ENCODE assay signal across 16 cellular contexts in the genomic region with DNA sequence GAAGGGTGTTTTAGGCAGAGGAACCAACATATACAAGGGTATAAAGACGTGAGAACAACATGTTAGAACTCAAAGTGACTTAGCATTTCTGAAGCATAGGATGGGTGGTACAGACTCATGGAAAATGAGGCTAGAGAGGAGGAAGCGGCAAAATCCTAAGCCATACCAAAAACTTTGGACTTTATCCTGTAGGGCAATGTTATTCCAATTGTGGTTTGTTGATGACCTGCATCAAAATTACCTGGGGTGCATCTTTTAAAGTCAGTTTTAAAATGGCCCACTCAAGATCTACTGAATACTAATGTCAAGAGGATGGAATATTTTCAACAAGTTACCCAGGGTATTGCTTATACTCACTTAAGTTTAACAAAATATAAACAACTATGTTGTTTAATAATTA. TPM values are rescaled to one million over a fixed set of nuclear protein-coding genes. Genes with fewer than 3 reads are reported as not detected.
DNase-seq lines count a peak whose midpoint lies in the region; TF ChIP-seq lines count a peak whose summit lies in the region.
"Had no signal": no experiment of that assay in that cellular context is flagged by ENCODE, and none has a peak within 500 bp of the region (broad histone marks: within the 10 kb centered on the region; RNA-seq: fewer than 3 reads in every experiment).

No MANE protein-coding gene starts in this region.

- H3K27ac Mint-ChIP-seq in Calu3 (ENCODE audit: unreplicated experiment): peak overlapping the region; percentile 45
- H3K27ac Mint-ChIP-seq: HFFc6, IgD-negative memory B cell had no signal

- no peak for DNase-seq in Calu3
- DNase-seq in OCI-LY7 (ENCODE audit: low spot score): no peak
- no peak for DNase-seq in NCI-H524 treated with DMSO at 0.1 percent for 48 hours (lab: John Stamatoyannopoulos, UW)
- DNase-seq in midbrain (lab: John Stamatoyannopoulos, UW): no peak
- DNase-seq in MM.1S: no peak
- DNase-seq: ACHN; BE2C; CD8-positive, alpha-beta T cell; DMS 273 treated with DMSO at 0.1 percent for 48 hours; GDM1; GOT3; H7; HFFc6 had no signal

- peaks cover 25 to 93% (median 48%) of the 10 kb centered on the region in 10 experiments for H3K4me1 ChIP-seq in BLaER1 treated with 17β-estradiol and CSF1 and Interleukin-3, amounts not matched to agents 10 nM and 100 nM
- H3K4me1 ChIP-seq in OCI-LY7 (ENCODE audit: insufficient read depth, low read length, poor library complexity, severe bottlenecking): peaks cover 33% of the 10 kb centered on the region
- H3K4me1 ChIP-seq in MM.1S (ENCODE audit: low read length): no peaks in the 10 kb centered on the region
- H3K4me1 ChIP-seq: BE2C had no signal

- CTCF ChIA-PET in Calu3 (lab: Charles Lee) (no interaction called here), OCI-LY7 (lab: Charles Lee; ENCODE audit: unreplicated experiment) (no interaction called here)

- POLR2A ChIA-PET in OCI-LY7 (lab: Charles Lee): interaction anchor here (0.7 to 0.9 kb wide), 2 partner anchors 9 to 313 kb away, joined by 3 to 6 read pairs; no protein-coding TSS in a partner anchor

- H3K4me3 ChIP-seq in BLaER1 treated with 17β-estradiol and CSF1 and Interleukin-3, amounts not matched to agents 10 nM and 100 nM: peak overlapping the region in 2 of 10 experiments; percentile 12 to 50; a peak in 2 of 20 replicates
- no peak overlapping the region for H3K4me3 ChIP-seq in OCI-LY7 (ENCODE audit: low read depth, low read length, poor library complexity, severe bottlenecking)
- no peak overlapping the region for H3K4me3 ChIP-seq in MM.1S (ENCODE audit: low read length)

- peak overlapping the region; percentile 0 for H3K4me3 Mint-ChIP-seq in Calu3 (ENCODE audit: low read depth, unreplicated experiment)
- H3K4me3 Mint-ChIP-seq: CD8-positive, alpha-beta T cell; HFFc6; IgD-negative memory B cell had no signal

- H2AFZ ChIP-seq in OCI-LY7 (ENCODE audit: low read length) (no peak overlapping the region), MM.1S (ENCODE audit: low read length) (no peak overlapping the region)

- intact Hi-C loops in Calu3 (cut with micrococcal nuclease; ENCODE audit: unreplicated experiment) (no loop called here), OCI-LY7 (cut with micrococcal nuclease; ENCODE audit: unreplicated experiment) (no loop called here)

- peaks cover 0 to 53% (median 0%) of the 10 kb centered on the region in 11 experiments; a peak in 7 of 22 replicates for H3K36me3 ChIP-seq in BLaER1 treated with 17β-estradiol and CSF1 and Interleukin-3, amounts not matched to agents 10 nM and 100 nM
- H3K36me3 ChIP-seq in OCI-LY7 (ENCODE audit: insufficient read depth, low read length): peaks cover 9% of the 10 kb centered on the region
- no peaks in the 10 kb centered on the region for H3K36me3 ChIP-seq in MM.1S (replicated peaks; ENCODE audit: insufficient read depth, low read length)
- H3K36me3 ChIP-seq: BE2C had no signal

- H4K20me1 ChIP-seq in BLaER1 treated with 17β-estradiol and CSF1 and Interleukin-3, amounts not matched to agents 10 nM and 100 nM: peaks cover 0 to 36% (median 0%) of the 10 kb centered on the region in 11 experiments; a peak in 3 of 22 replicates
- H4K20me1 ChIP-seq in OCI-LY7 (ENCODE audit: insufficient read depth, low read length) (no peaks in the 10 kb centered on the region), MM.1S (ENCODE audit: insufficient read depth, low read length) (no peaks in the 10 kb centered on the region)

- peak overlapping the region; percentile 64 to 94 (median 84) for H3K4me2 ChIP-seq in BLaER1 treated with 17β-estradiol and CSF1 and Interleukin-3, amounts not matched to agents 10 nM and 100 nM
- H3K4me2 ChIP-seq in OCI-LY7 (ENCODE audit: low read length) (peak overlapping the region; percentile 65), MM.1S (ENCODE audit: low read depth, low read length) (no peak overlapping the region)

- H3F3A ChIP-seq in MM.1S (ENCODE audit: insufficient read depth, low read length): no peaks in the 10 kb centered on the region

- TF ChIP-seq CTCF in Calu3 (IDR thresholded peaks at IDR 0.05; ENCODE audit: unreplicated experiment): no peak
- no peak for TF ChIP-seq CTCF in OCI-LY7 (conservative IDR thresholded peaks at IDR 0.05; ENCODE audit: low read length)
- TF ChIP-seq CTCF in MM.1S (IDR thresholded peaks at IDR 0.05; ENCODE audit: low read length): no peak

- H3K9me2 ChIP-seq in OCI-LY7 (ENCODE audit: insufficient read depth, low read length): no peaks in the 10 kb centered on the region
- H3K9me2 ChIP-seq in MM.1S (replicated peaks; ENCODE audit: insufficient read depth, low read length): no peaks in the 10 kb centered on the region

- H3K79me2 ChIP-seq in OCI-LY7 (ENCODE audit: insufficient read depth, low read depth, low read length) (peaks cover 51% of the 10 kb centered on the region; the same call in 1 of the 2 replicates), MM.1S (ENCODE audit: low read length) (peaks cover 41% of the 10 kb centered on the region)

- no peaks in the 10 kb centered on the region for H3K27me3 ChIP-seq in BLaER1 treated with 17β-estradiol and CSF1 and Interleukin-3, amounts not matched to agents 10 nM and 100 nM
- H3K27me3 ChIP-seq in MM.1S (replicated peaks; ENCODE audit: insufficient read depth, low read length): no peaks in the 10 kb centered on the region
- H3K27me3 ChIP-seq: BE2C had no signal

- peak overlapping the region in 4 of 11 experiments; percentile 17 to 47 (median 44); a peak in 3 of 22 replicates for H3K9ac ChIP-seq in BLaER1 treated with 17β-estradiol and CSF1 and Interleukin-3, amounts not matched to agents 10 nM and 100 nM
- H3K9ac ChIP-seq in MM.1S (ENCODE audit: low read length): no peak overlapping the region

- BruUV-seq in Calu3 (replicated peaks; lab: Mats Ljungman, UMichigan): no TSS peak
- BruUV-seq in OCI-LY7 (replicated peaks; lab: Mats Ljungman, UMichigan): no TSS peak

- peaks cover 62% of the 10 kb centered on the region for H3K36me3 Mint-ChIP-seq in Calu3 (ENCODE audit: insufficient read depth, unreplicated experiment)
- H3K36me3 Mint-ChIP-seq: CD8-positive, alpha-beta T cell; IgD-negative memory B cell had no signal

- peaks cover 40% of the 10 kb centered on the region for H3K4me1 Mint-ChIP-seq in Calu3 (ENCODE audit: low read depth, unreplicated experiment)

- peak overlapping the region; percentile 14 to 82 (median 68); a peak in 18 of 22 replicates for H3K27ac ChIP-seq in BLaER1 treated with 17β-estradiol and CSF1 and Interleukin-3, amounts not matched to agents 10 nM and 100 nM
- H3K27ac ChIP-seq in OCI-LY7 (ENCODE audit: low read depth, low read length, poor library complexity, severe bottlenecking) (peak overlapping the region; percentile 52), MM.1S (ENCODE audit: low read length) (no peak overlapping the region)
- H3K27ac ChIP-seq: HL-60 had no signal

- H3K9me3 ChIP-seq in BLaER1 treated with 17β-estradiol and CSF1 and Interleukin-3, amounts not matched to agents 10 nM and 100 nM (replicated peaks in 1 of 11): peaks cover 15 to 53% (median 30%) of the 10 kb centered on the region in 11 experiments; a peak in 21 of 22 replicates
- H3K9me3 ChIP-seq in OCI-LY7 (ENCODE audit: low read length) (peaks cover 8% of the 10 kb centered on the region), MM.1S (replicated peaks; ENCODE audit: insufficient read depth, low read length) (no peaks in the 10 kb centered on the region)
- H3K9me3 ChIP-seq: BE2C had no signal

- peaks cover 7% of the 10 kb centered on the region for H3K9me3 Mint-ChIP-seq in Calu3 (ENCODE audit: low read depth, unreplicated experiment)
- H3K9me3 Mint-ChIP-seq: CD8-positive, alpha-beta T cell had no signal

- H3K27me3 Mint-ChIP-seq in Calu3 (ENCODE audit: unreplicated experiment): no peaks in the 10 kb centered on the region
- H3K27me3 Mint-ChIP-seq: IgD-negative memory B cell had no signal

RNA-seq across cellular contexts. Expression of a gene that starts 34.8 kb away (rescaled TPM):
- total RNA-seq in Calu3 (2022) (126 and 141 TPM in 2 replicates), OCI-LY7 (2022) (16.9 and 21.5 TPM in 2 replicates)
- total RNA-seq in OCI-LY7 (2014; rRNA removed; shearing (Covaris generic)): 4.0 and 4.5 TPM in 2 replicates
